ENCODE assay signal across 8 cellular contexts in genomic region chr4:89158884-89159503, GRCh38. TPM values are rescaled to one million over a fixed set of nuclear protein-coding genes. Genes with fewer than 3 reads are reported as not detected.
DNase-seq lines count a peak whose midpoint lies in the region; ATAC-seq, FAIRE-seq and TF ChIP-seq lines count a peak whose summit lies in the region.

No MANE protein-coding gene starts in this region.

- no peak overlapping the region for H3K4me3 ChIP-seq in AG09309 (ENCODE audit: control insufficient read depth, low read depth, low read length)
- H3K4me3 ChIP-seq in neural cell (ENCODE audit: low read length), result no peak overlapping the region

- peak overlapping the region; percentile 11 for H2AFZ ChIP-seq in neural cell (ENCODE audit: low read depth, low read length)

- no peaks in the 10 kb centered on the region for H4K20me1 ChIP-seq in neural cell (ENCODE audit: insufficient read depth)

- H3K9me2 ChIP-seq in neural cell (ENCODE audit: insufficient read depth, low read length), result no peaks in the 10 kb centered on the region

- TF ChIP-seq RAD21 in neural cell (conservative IDR thresholded peaks at IDR 0.05), result peak; percentile 86

- ATAC-seq in HG02588 (IDR thresholded peaks at IDR 0.05; ENCODE audit: unreplicated experiment), result no peak
- ATAC-seq in HG02623 (IDR thresholded peaks at IDR 0.05; ENCODE audit: unreplicated experiment), result no peak

- peak; percentile 76 for FAIRE-seq in RCC 7860 (lab: Jason Lieb, UNC)

- H3K27ac ChIP-seq in neural cell (ENCODE audit: low read length), result no peak overlapping the region

- H3K79me2 ChIP-seq in neural cell (replicated peaks; ENCODE audit: insufficient read depth, low read length), result no peaks in the 10 kb centered on the region

- no peak for TF ChIP-seq EP300 in neural cell (conservative IDR thresholded peaks at IDR 0.05; ENCODE audit: poor library complexity, severe bottlenecking)

- TF ChIP-seq POLR2A in erythroblast (IDR thresholded peaks at IDR 0.05; ENCODE audit: low read length), result no peak

- DNase-seq in AG09309 (ENCODE audit: low read depth) (no peak), GM13976 (ENCODE audit: low spot score) (peak; percentile 29), HPDE6-E6E7 (ENCODE audit: extremely low spot score) (peak; percentile 19), RCC 7860 (ENCODE audit: low spot score) (peak; percentile 19), erythroblast (lab: John Stamatoyannopoulos, UW) (peak; percentile 25 to 54)

- no peaks in the 10 kb centered on the region for H3K36me3 ChIP-seq in neural cell (ENCODE audit: insufficient read depth, low read length)

- H3K9ac ChIP-seq in neural cell (ENCODE audit: low read length), result no peak overlapping the region

- TF ChIP-seq CTCF in AG09309 (IDR thresholded peaks at IDR 0.05; ENCODE audit: control insufficient read depth, insufficient read depth, low read depth, low read length, missing control alignments) (peak; percentile 53), GM13976 (IDR thresholded peaks at IDR 0.05; ENCODE audit: borderline replicate concordance, control extremely low read depth, extremely low read depth, insufficient read depth, missing control alignments) (peak; percentile 76), neural cell (IDR thresholded peaks at IDR 0.05; ENCODE audit: poor library complexity, severe bottlenecking) (peak; percentile 88)

- no peaks in the 10 kb centered on the region for H3K27me3 ChIP-seq in neural cell (ENCODE audit: insufficient read depth, low read depth, low read length)

- H3K9me3 ChIP-seq in neural cell (ENCODE audit: low read length), result no peaks in the 10 kb centered on the region

- H3F3A ChIP-seq in neural cell (ENCODE audit: insufficient read depth, low read length, poor library complexity, severe bottlenecking), result no peaks in the 10 kb centered on the region

- in situ Hi-C loops in GM13976 (cut with MboI; ENCODE audit: low sequenced_read_pairs, unreplicated experiment), result no loop called here

- no peak overlapping the region for H3K4me2 ChIP-seq in neural cell (ENCODE audit: low read length)

TF ChIP-seq in neural cell, 6 proteins besides CTCF, POLR2A, EP300 and RAD21:
- TF ChIP-seq SMC3 (conservative IDR thresholded peaks at IDR 0.05; ENCODE audit: poor library complexity) (peak; percentile 87), MXI1 (conservative IDR thresholded peaks at IDR 0.05; ENCODE audit: poor library complexity, severe bottlenecking) (no peak)

RNA-seq across cellular contexts. Expression of gene TIGD2, which starts 47.7 kb away (rescaled TPM):
- polyA plus RNA-seq in neural cell, result 4.7 and 5.9 TPM in 2 replicates
- polyA minus RNA-seq in neural cell, result 14.1 and 19.7 TPM in 2 replicates
